In the genomic region with DNA sequence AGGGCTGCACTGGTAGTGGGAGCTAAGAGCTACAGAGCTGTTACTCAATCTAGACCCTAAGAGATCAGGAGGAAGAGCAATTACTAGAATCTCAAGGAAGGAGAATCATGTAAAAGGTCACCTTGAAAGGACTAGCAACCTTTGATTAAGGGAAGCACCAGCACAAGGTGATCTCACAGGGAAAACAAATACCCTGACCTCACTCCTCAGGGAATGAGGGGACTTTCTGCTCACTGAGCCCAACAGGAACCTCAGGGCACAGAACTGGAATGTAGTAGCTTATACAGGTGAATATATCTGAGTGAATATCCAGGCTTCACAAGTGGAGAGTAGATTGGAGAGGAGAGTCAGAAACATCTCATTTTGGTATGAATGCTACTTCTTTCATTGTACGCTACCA, we compare ENCODE assay signal across 17 cellular contexts.
A peak's percentile ranks its signal among the peaks of the same experiment; 100 is the strongest.
DNase-seq lines count a peak whose midpoint lies in the region; ATAC-seq and TF ChIP-seq lines count a peak whose summit lies in the region.
"Had no signal": no experiment of that assay in that cellular context is flagged by ENCODE, and none has a peak within 500 bp of the region (broad histone marks: within the 10 kb centered on the region; RNA-seq: fewer than 3 reads in every experiment).

No MANE protein-coding gene starts in this region.

- peaks cover 14 to 20% of the 10 kb centered on the region in 2 donors for H3K9me3 Mint-ChIP-seq in activated naive CD4-positive, alpha-beta T cell treated with anti-CD3 and anti-CD28 coated beads, Interleukin-2, amount 50 U/mL, for 72 hours
- H3K9me3 Mint-ChIP-seq in activated CD8-positive, alpha-beta T cell treated with anti-CD3 and anti-CD28 coated beads, Interleukin-2, amount 10 ng/mL, durations not matched to agents 7 days and 5 days (ENCODE audit: insufficient read depth): peaks cover 14% of the 10 kb centered on the region
- peaks cover 9% of the 10 kb centered on the region for H3K9me3 Mint-ChIP-seq in dendritic cell treated with granulocyte-macrophage colony-stimulating factor and Interleukin-4, amounts not matched to agents 40 ng/mL and 50 ng/mL, for 4 days
- H3K9me3 Mint-ChIP-seq in stimulated activated effector memory CD8-positive, alpha-beta T cell treated with anti-CD3 and anti-CD28 coated beads, Interleukin-12 subunit alpha, Interleukin-12 subunit beta, amount 100 ng/mL, for 72 hours: no peaks in the 10 kb centered on the region
- H3K9me3 Mint-ChIP-seq: CD8-positive, alpha-beta memory T cell; H9 had no signal

- intact Hi-C loops in dendritic cell treated with granulocyte-macrophage colony-stimulating factor and Interleukin-4, amounts not matched to agents 40 ng/mL and 50 ng/mL, for 4 days (cut with micrococcal nuclease): no loop called here

- H3K36me3 Mint-ChIP-seq in activated naive CD4-positive, alpha-beta T cell treated with anti-CD3 and anti-CD28 coated beads, Interleukin-2, amount 50 U/mL, for 72 hours: peaks cover 20 to 26% of the 10 kb centered on the region in 2 donors
- H3K36me3 Mint-ChIP-seq in activated CD8-positive, alpha-beta T cell treated with anti-CD3 and anti-CD28 coated beads, Interleukin-2, amount 10 ng/mL, durations not matched to agents 7 days and 5 days (ENCODE audit: low read depth): peaks cover 46% of the 10 kb centered on the region
- peaks cover 15% of the 10 kb centered on the region for H3K36me3 Mint-ChIP-seq in dendritic cell treated with granulocyte-macrophage colony-stimulating factor and Interleukin-4, amounts not matched to agents 40 ng/mL and 50 ng/mL, for 4 days (ENCODE audit: low read depth)
- peaks cover 26% of the 10 kb centered on the region for H3K36me3 Mint-ChIP-seq in stimulated activated effector memory CD8-positive, alpha-beta T cell treated with anti-CD3 and anti-CD28 coated beads, Interleukin-12 subunit alpha, Interleukin-12 subunit beta, amount 100 ng/mL, for 72 hours

- peak overlapping the region; percentile 13 to 38 for H3K27ac Mint-ChIP-seq in activated naive CD4-positive, alpha-beta T cell treated with anti-CD3 and anti-CD28 coated beads, Interleukin-2, amount 50 U/mL, for 72 hours
- peak overlapping the region; percentile 70 for H3K27ac Mint-ChIP-seq in activated CD8-positive, alpha-beta T cell treated with anti-CD3 and anti-CD28 coated beads, Interleukin-2, amount 10 ng/mL, durations not matched to agents 7 days and 5 days
- H3K27ac Mint-ChIP-seq in dendritic cell treated with granulocyte-macrophage colony-stimulating factor and Interleukin-4, amounts not matched to agents 40 ng/mL and 50 ng/mL, for 4 days: peak overlapping the region; percentile 55
- H3K27ac Mint-ChIP-seq in stimulated activated effector memory CD8-positive, alpha-beta T cell treated with anti-CD3 and anti-CD28 coated beads, Interleukin-12 subunit alpha, Interleukin-12 subunit beta, amount 100 ng/mL, for 72 hours: peak overlapping the region; percentile 41
- H3K27ac Mint-ChIP-seq: B cell, H9 had no signal

- CTCF ChIA-PET in activated CD8-positive, alpha-beta T cell treated with anti-CD3 and anti-CD28 coated beads, Interleukin-2, amount 10 ng/mL, durations not matched to agents 7 days and 5 days (lab: Charles Lee): interaction anchor here (1.0 kb wide), 1 partner anchor 18 kb away, joined by 3 read pairs; no protein-coding TSS in a partner anchor

- DNase-seq in activated naive CD4-positive, alpha-beta T cell treated with anti-CD3 and anti-CD28 coated beads, Interleukin-2, amount 50 U/mL, for 72 hours (ENCODE audit: low spot score in 2 of 2): no peak
- no peak for DNase-seq in activated naive CD4-positive, alpha-beta T cell treated with anti-CD3 and anti-CD28 coated beads, Interleukin-2, amount 50 U/mL, for 16 hours
- DNase-seq in activated CD8-positive, alpha-beta T cell treated with anti-CD3 and anti-CD28 coated beads, Interleukin-2, amount 10 ng/mL, durations not matched to agents 7 days and 5 days: no peak
- no peak for DNase-seq in stimulated activated effector memory CD8-positive, alpha-beta T cell treated with anti-CD3 and anti-CD28 coated beads, Interleukin-12 subunit alpha, Interleukin-12 subunit beta, amount 100 ng/mL, for 72 hours (ENCODE audit: low spot score in 2 of 2)
- DNase-seq in NCI-H146 (lab: John Stamatoyannopoulos, UW) (no peak), erythroblast (lab: John Stamatoyannopoulos, UW) (no peak)
- DNase-seq: CD8-positive, alpha-beta memory T cell; H9; KG1; NCI-H1092; NCI-H1694; NCI-H2107; NCI-H345; NCI-H526 treated with DMSO at 0.1 percent for 48 hours had no signal

- no peak for ATAC-seq in activated naive CD4-positive, alpha-beta T cell treated with anti-CD3 and anti-CD28 coated beads, Interleukin-2, amount 50 U/mL, for 72 hours
- ATAC-seq in activated CD8-positive, alpha-beta T cell treated with anti-CD3 and anti-CD28 coated beads, Interleukin-2, amount 10 ng/mL, durations not matched to agents 7 days and 5 days: no peak
- no peak for ATAC-seq in stimulated activated effector memory CD8-positive, alpha-beta T cell treated with anti-CD3 and anti-CD28 coated beads, Interleukin-12 subunit alpha, Interleukin-12 subunit beta, amount 100 ng/mL, for 72 hours
- ATAC-seq in esophagus mucosa: no peak

- POLR2A ChIA-PET in activated CD8-positive, alpha-beta T cell treated with anti-CD3 and anti-CD28 coated beads, Interleukin-2, amount 10 ng/mL, durations not matched to agents 7 days and 5 days (lab: Charles Lee): no interaction called here

- no peaks in the 10 kb centered on the region for H3K27me3 Mint-ChIP-seq in activated CD8-positive, alpha-beta T cell treated with anti-CD3 and anti-CD28 coated beads, Interleukin-2, amount 10 ng/mL, durations not matched to agents 7 days and 5 days (ENCODE audit: low read depth)
- no peaks in the 10 kb centered on the region for H3K27me3 Mint-ChIP-seq in dendritic cell treated with granulocyte-macrophage colony-stimulating factor and Interleukin-4, amounts not matched to agents 40 ng/mL and 50 ng/mL, for 4 days
- H3K27me3 Mint-ChIP-seq: B cell; CD8-positive, alpha-beta memory T cell had no signal

- H3K4me3 Mint-ChIP-seq in activated CD8-positive, alpha-beta T cell treated with anti-CD3 and anti-CD28 coated beads, Interleukin-2, amount 10 ng/mL, durations not matched to agents 7 days and 5 days: no peak overlapping the region
- no peak overlapping the region for H3K4me3 Mint-ChIP-seq in dendritic cell treated with granulocyte-macrophage colony-stimulating factor and Interleukin-4, amounts not matched to agents 40 ng/mL and 50 ng/mL, for 4 days
- no peak overlapping the region for H3K4me3 Mint-ChIP-seq in stimulated activated effector memory CD8-positive, alpha-beta T cell treated with anti-CD3 and anti-CD28 coated beads, Interleukin-12 subunit alpha, Interleukin-12 subunit beta, amount 100 ng/mL, for 72 hours
- H3K4me3 Mint-ChIP-seq: B cell; CD8-positive, alpha-beta memory T cell; H9 had no signal

- peaks cover 58% of the 10 kb centered on the region for H3K4me1 Mint-ChIP-seq in activated CD8-positive, alpha-beta T cell treated with anti-CD3 and anti-CD28 coated beads, Interleukin-2, amount 10 ng/mL, durations not matched to agents 7 days and 5 days (ENCODE audit: low read depth)
- peaks cover 55% of the 10 kb centered on the region for H3K4me1 Mint-ChIP-seq in dendritic cell treated with granulocyte-macrophage colony-stimulating factor and Interleukin-4, amounts not matched to agents 40 ng/mL and 50 ng/mL, for 4 days (ENCODE audit: low read depth)
- H3K4me1 Mint-ChIP-seq in stimulated activated effector memory CD8-positive, alpha-beta T cell treated with anti-CD3 and anti-CD28 coated beads, Interleukin-12 subunit alpha, Interleukin-12 subunit beta, amount 100 ng/mL, for 72 hours: peaks cover 43% of the 10 kb centered on the region
- H3K4me1 Mint-ChIP-seq: H9 had no signal

- TF ChIP-seq POLR2A in erythroblast (IDR thresholded peaks at IDR 0.05; ENCODE audit: low read length): no peak
